20 cellular contexts compared by ENCODE assay signal in the genomic region with DNA sequence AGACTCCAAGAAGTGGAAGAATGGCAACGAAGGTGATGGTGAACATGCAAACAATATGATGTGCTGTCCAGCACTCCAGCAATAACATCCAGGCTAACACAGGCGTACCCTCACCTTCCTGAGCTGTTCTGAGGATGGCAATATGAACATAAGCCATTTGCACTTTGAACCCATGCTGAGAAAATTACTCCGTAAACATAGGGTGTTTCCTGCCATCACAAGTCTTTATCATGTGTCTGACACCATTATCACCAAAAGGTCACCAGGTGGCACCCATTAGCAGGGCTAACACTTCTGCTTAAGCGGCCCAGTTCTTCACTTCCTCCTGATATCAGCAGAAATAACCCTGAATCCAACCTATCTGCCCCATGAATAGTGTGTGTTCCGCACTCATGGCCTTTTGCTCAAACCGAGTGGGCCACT.
A peak's percentile ranks its signal among the peaks of the same experiment; 100 is the strongest.
DNase-seq lines count a peak whose midpoint lies in the region; ATAC-seq and TF ChIP-seq lines count a peak whose summit lies in the region.
"Had no signal": no experiment of that assay in that cellular context is flagged by ENCODE, and none has a peak within 500 bp of the region (broad histone marks: within the 10 kb centered on the region; RNA-seq: fewer than 3 reads in every experiment).

No MANE protein-coding gene starts in this region.

- H3K4me3 ChIP-seq in endodermal cell (ENCODE audit: low read length): no peak overlapping the region
- H3K4me3 ChIP-seq: HAP-1, K562, lower lobe of right lung, right atrium auricular region, SJSA1, tibial nerve had no signal

- H3K79me1 ChIP-seq in H9 (ENCODE audit: insufficient read depth, low read depth, low read length, poor library complexity, severe bottlenecking): no peaks in the 10 kb centered on the region

- no peak overlapping the region for H2BK15ac ChIP-seq in H9 (ENCODE audit: low read depth, low read length)

- no peak for ATAC-seq in naive thymus-derived CD8-positive, alpha-beta T cell
- ATAC-seq: activated naive CD8-positive, alpha-beta T cell treated with anti-CD3 and anti-CD28 coated beads, Interleukin-2, amount 50 U/mL, for 24 hours; K562; lower lobe of right lung had no signal

- H2BK20ac ChIP-seq in H9 (ENCODE audit: low read depth, low read length, poor library complexity, severe bottlenecking): no peak overlapping the region

- no peak overlapping the region for H2BK5ac ChIP-seq in H9 (ENCODE audit: insufficient read length, low read length)

- H3K14ac ChIP-seq in H9 (ENCODE audit: insufficient read depth, low read length): no peak overlapping the region

- no peak overlapping the region for H4K8ac ChIP-seq in H9 (replicated peaks; ENCODE audit: insufficient read length, low read depth, low read length)

- no peak overlapping the region for H3T11ph ChIP-seq in H9 (ENCODE audit: low read length)

- WGBS in H9 (ENCODE audit: extremely low coverage, insufficient read length, low lambda C conversion rate): no CpG with 5 or more reads among the region's 6 CpGs
- WGBS in endodermal cell (ENCODE audit: insufficient coverage in 1 of 2, insufficient read length in 1 of 2), 2 experiments: 62 to 73% methylated on average over 4 to 6 of the region's 6 CpGs

- no peaks in the 10 kb centered on the region for H4K20me1 ChIP-seq in H9 (ENCODE audit: control insufficient read depth, insufficient read depth, insufficient read length)

- H3K36me3 Mint-ChIP-seq in H9 (ENCODE audit: insufficient read depth in 1 of 3, low read depth in 3 of 3): peaks cover 0 to 1% (median 0%) of the 10 kb centered on the region in 3 experiments; a peak in 2 of 7 replicates
- H3K36me3 Mint-ChIP-seq in endodermal cell (ENCODE audit: low read depth): no peaks in the 10 kb centered on the region
- peaks cover 0 to 5% (median 0%) of the 10 kb centered on the region in 3 donors for H3K36me3 Mint-ChIP-seq in naive thymus-derived CD8-positive, alpha-beta T cell

- peak; percentile 34; the same call in 2 of the 3 replicates for TF ChIP-seq CTCF in H9 (conservative IDR thresholded peaks at IDR 0.05)
- peak; percentile 55 for TF ChIP-seq CTCF in endodermal cell (conservative IDR thresholded peaks at IDR 0.05)

- no peak overlapping the region for H3K27ac ChIP-seq in H9 (ENCODE audit: insufficient read length, low read depth, low read length)
- H3K27ac ChIP-seq in endodermal cell (ENCODE audit: low read depth, low read length): no peak overlapping the region
- H3K27ac ChIP-seq: lower lobe of right lung, right atrium auricular region, SJSA1, tibial nerve had no signal

- H3K9me3 Mint-ChIP-seq in H9 (peaks cover 5 to 7% of the 10 kb centered on the region in 2 experiments; a peak in 4 of 5 replicates), endodermal cell (peaks cover 6% of the 10 kb centered on the region)
- peaks cover 0 to 6% (median 0%) of the 10 kb centered on the region in 9 donors for H3K9me3 Mint-ChIP-seq in naive thymus-derived CD8-positive, alpha-beta T cell

- H3K18ac ChIP-seq in H9 (ENCODE audit: insufficient read length, low read depth, low read length): no peak overlapping the region

- no peak overlapping the region for H3K4me3 Mint-ChIP-seq in H9
- H3K4me3 Mint-ChIP-seq in endodermal cell: no peak overlapping the region
- H3K4me3 Mint-ChIP-seq in naive thymus-derived CD8-positive, alpha-beta T cell: no peak overlapping the region
- H3K4me3 Mint-ChIP-seq: activated naive CD8-positive, alpha-beta T cell treated with anti-CD3 and anti-CD28 coated beads, Interleukin-2, amount 50 U/mL, for 24 hours; nephron progenitor cell had no signal

- DNase-seq in Ammon's horn (ENCODE audit: low spot score): peak; percentile 7
- DNase-seq in H9: no peak
- DNase-seq in NCI-H510A treated with DMSO at 0.1 percent for 48 hours (lab: John Stamatoyannopoulos, UW): peak; percentile 82
- DNase-seq in endodermal cell: peak; percentile 79
- DNase-seq in dedifferentiated amniotic fluid mesenchymal stem cell (ENCODE audit: extremely low spot score): no peak
- no peak for DNase-seq in naive thymus-derived CD8-positive, alpha-beta T cell
- no peak for DNase-seq in anterior cingulate cortex (lab: John Stamatoyannopoulos, UW)
- no peak for DNase-seq in nucleus accumbens (lab: John Stamatoyannopoulos, UW)
- DNase-seq: activated CD4-positive, alpha-beta T cell treated with anti-CD3 and anti-CD28 coated beads, Interleukin-2, amount 50 U/mL, for 4 hours; activated naive CD8-positive, alpha-beta T cell treated with anti-CD3 and anti-CD28 coated beads, Interleukin-2, amount 50 U/mL, for 24 hours; activated T-cell treated with anti-CD3 and anti-CD28 coated beads, Interleukin-2, amount 50 U/mL, for 48 hours; central memory CD4-positive, alpha-beta T cell; lower lobe of right lung; NCI-H187 treated with DMSO at 0.1 percent for 48 hours; nephron progenitor cell had no signal

- H3K27me3 ChIP-seq in H9 (ENCODE audit: insufficient read depth, low read length): no peaks in the 10 kb centered on the region
- no peaks in the 10 kb centered on the region for H3K27me3 ChIP-seq in endodermal cell (ENCODE audit: control insufficient read depth, insufficient read depth, low read length, poor library complexity, severe bottlenecking)
- H3K27me3 ChIP-seq: right atrium auricular region, SJSA1, tibial nerve had no signal

- no peaks in the 10 kb centered on the region for H3K4me1 Mint-ChIP-seq in H9
- H3K4me1 Mint-ChIP-seq in endodermal cell: peaks cover 13% of the 10 kb centered on the region
- H3K4me1 Mint-ChIP-seq in naive thymus-derived CD8-positive, alpha-beta T cell: no peaks in the 10 kb centered on the region
- H3K4me1 Mint-ChIP-seq: activated naive CD8-positive, alpha-beta T cell treated with anti-CD3 and anti-CD28 coated beads, Interleukin-2, amount 50 U/mL, for 24 hours had no signal

- no peaks in the 10 kb centered on the region for H3K79me2 ChIP-seq in H9 (ENCODE audit: insufficient read depth, low read length)

- H3K23me2 ChIP-seq in H9 (ENCODE audit: insufficient read length, low read depth, low read length, poor library complexity, severe bottlenecking): no peaks in the 10 kb centered on the region

- H3K4me1 ChIP-seq in H9 (ENCODE audit: insufficient read depth, low read length) (no peaks in the 10 kb centered on the region), endodermal cell (ENCODE audit: control insufficient read depth, insufficient read depth, low read length) (peaks cover 4% of the 10 kb centered on the region)
- H3K4me1 ChIP-seq: HAP-1, lower lobe of right lung, SJSA1, tibial nerve had no signal

- H3K56ac ChIP-seq in H9 (ENCODE audit: insufficient read length, low read depth, low read length): no peak overlapping the region

- H4K91ac ChIP-seq in H9 (ENCODE audit: insufficient read length, low read depth, low read length): no peak overlapping the region

- POLR2A ChIA-PET in naive thymus-derived CD8-positive, alpha-beta T cell (lab: Charles Lee): no interaction called here

- no peak overlapping the region for H2AFZ ChIP-seq in H9 (ENCODE audit: low read length)

- H3K9me3 ChIP-seq in H9 (ENCODE audit: control insufficient read depth, low read depth, low read length) (no peaks in the 10 kb centered on the region), endodermal cell (ENCODE audit: control insufficient read depth, low read length) (no peaks in the 10 kb centered on the region)
- H3K9me3 ChIP-seq: HAP-1, lower lobe of right lung, right atrium auricular region, SJSA1, tibial nerve had no signal

- no peak overlapping the region for H4K5ac ChIP-seq in H9 (ENCODE audit: insufficient read length, low read depth, low read length)

- no peaks in the 10 kb centered on the region for H3K36me3 ChIP-seq in endodermal cell (ENCODE audit: control insufficient read depth, insufficient read depth, low read length)
- H3K36me3 ChIP-seq: HAP-1, lower lobe of right lung, right atrium auricular region, SJSA1, tibial nerve had no signal

- no peak overlapping the region for H3K4ac ChIP-seq in H9 (ENCODE audit: low read depth, low read length)

- no peak overlapping the region for H2BK12ac ChIP-seq in H9 (ENCODE audit: insufficient read length, low read depth, low read length)

- H3K27me3 Mint-ChIP-seq in H9 (ENCODE audit: low read depth) (peaks cover 6% of the 10 kb centered on the region), endodermal cell (ENCODE audit: insufficient read depth) (peaks cover 2% of the 10 kb centered on the region)
- H3K27me3 Mint-ChIP-seq in naive thymus-derived CD8-positive, alpha-beta T cell: peaks cover 8 to 30% (median 14%) of the 10 kb centered on the region in 5 donors

- no peak overlapping the region for H2AK5ac ChIP-seq in H9 (ENCODE audit: insufficient read length, low read length)

- no peak overlapping the region for H3K23ac ChIP-seq in H9 (ENCODE audit: insufficient read length, low read depth, low read length)

- H3K9ac ChIP-seq in H9 (ENCODE audit: extremely low read depth, insufficient read length, low read length) (no peak overlapping the region), endodermal cell (ENCODE audit: extremely low read depth, low read length, poor library complexity, severe bottlenecking) (no peak overlapping the region)

- H2BK120ac ChIP-seq in H9 (ENCODE audit: low read depth, low read length, poor library complexity, severe bottlenecking): no peak overlapping the region

- no peak overlapping the region for H3K27ac Mint-ChIP-seq in H9
- no peak overlapping the region for H3K27ac Mint-ChIP-seq in endodermal cell
- H3K27ac Mint-ChIP-seq in naive thymus-derived CD8-positive, alpha-beta T cell: no peak overlapping the region
- H3K27ac Mint-ChIP-seq: activated naive CD8-positive, alpha-beta T cell treated with anti-CD3 and anti-CD28 coated beads, Interleukin-2, amount 50 U/mL, for 24 hours had no signal

- H3K4me2 ChIP-seq in H9 (ENCODE audit: insufficient read depth, insufficient read length, low read length): no peak overlapping the region

Comparison
In these comparisons a context has a peak if more than half of its experiments do, and no peak if none do; other contexts are left out.
1. DNase-seq: peak in Ammon's horn (single experiment), NCI-H510A treated with DMSO at 0.1 percent for 48 hours (single experiment) and endodermal cell (single experiment); none in H9 (single experiment), dedifferentiated amniotic fluid mesenchymal stem cell (single experiment), naive thymus-derived CD8-positive, alpha-beta T cell (0 of 10), anterior cingulate cortex (0 of 58) and nucleus accumbens (0 of 56).